Comparison of ENCODE assay signal across 10 cellular contexts in the genomic region with DNA sequence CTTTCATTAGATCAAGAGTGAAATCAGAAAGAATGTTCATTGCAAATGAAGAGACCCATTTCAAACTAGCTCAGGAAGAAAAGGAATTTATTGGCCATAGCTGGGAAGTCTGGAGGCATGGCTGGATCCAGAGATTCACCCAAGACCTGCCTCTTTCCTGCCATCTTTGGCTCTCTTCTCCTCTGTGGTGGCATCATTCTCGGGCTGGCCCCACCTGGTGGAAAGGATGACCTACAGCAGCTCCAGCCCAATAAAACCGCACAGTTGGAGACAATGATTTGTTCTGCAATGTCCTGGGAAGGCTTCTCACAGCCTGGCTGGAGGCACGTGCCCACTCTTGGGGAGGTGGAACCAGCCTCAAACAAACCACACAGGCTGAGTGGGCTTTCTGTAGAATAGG. TPM values are rescaled to one million over a fixed set of nuclear protein-coding genes. Genes with fewer than 3 reads are reported as not detected.
A peak's percentile ranks its signal among the peaks of the same experiment; 100 is the strongest.
DNase-seq lines count a peak whose midpoint lies in the region; ATAC-seq, FAIRE-seq and TF ChIP-seq lines count a peak whose summit lies in the region.
"Had no signal": no experiment of that assay in that cellular context is flagged by ENCODE, and none has a peak within 500 bp of the region (broad histone marks: within the 10 kb centered on the region; RNA-seq: fewer than 3 reads in every experiment).

No MANE protein-coding gene starts in this region.

- peaks cover 0 to 8% of the 10 kb centered on the region in 2 donors for H3K9me3 Mint-ChIP-seq in stimulated activated naive B cell treated with anti-CD40 and anti-IgM and Interleukin-4, amounts not matched to agents 10 μg/mL and 1 μg/mL and 100 μg/mL, for 72 hours

- TF ChIP-seq RAD21 in GM12878 (IDR thresholded peaks at IDR 0.05; ENCODE audit: insufficient read depth, low read depth, low read length) = no peak

- SMC1A ChIA-PET in GM12878 (lab: Charles Lee; ENCODE audit: uncharacterized antibody, unreplicated experiment) = interaction anchor here (1.1 kb wide), 1 partner anchor 66 kb away, joined by 3 read pairs; no protein-coding TSS in a partner anchor

- no peaks in the 10 kb centered on the region for H3K27me3 ChIP-seq in GM12878 (replicated peaks in 1 of 2; ENCODE audit: control insufficient read depth in 2 of 2, insufficient read depth in 2 of 2, low read length in 1 of 2)

- no peak overlapping the region for H3K4me3 Mint-ChIP-seq in stimulated activated naive B cell treated with anti-CD40 and anti-IgM and Interleukin-4, amounts not matched to agents 10 μg/mL and 1 μg/mL and 100 μg/mL, for 72 hours
- H3K4me3 Mint-ChIP-seq: CD4-positive, alpha-beta memory T cell; naive B cell had no signal

- H4K20me1 ChIP-seq in GM12878 (ENCODE audit: control insufficient read depth, insufficient read depth) = no peaks in the 10 kb centered on the region

- WGBS in GM12878 (ENCODE audit: insufficient coverage, insufficient replicate concordance, low lambda C conversion rate, missing lambda C conversion rate) = 23% methylated on average over 3 of the region's 3 CpGs

- peak overlapping the region; percentile 29; the same call in 1 of the 2 replicates for H2AFZ ChIP-seq in GM12878 (ENCODE audit: control insufficient read depth, low read depth, low read length)

- no peaks in the 10 kb centered on the region for H3K36me3 ChIP-seq in GM12878 (ENCODE audit: control insufficient read depth in 2 of 2, insufficient read depth in 2 of 2, low read length in 1 of 2)

- TF ChIP-seq POLR2A in GM12878 (IDR thresholded peaks at IDR 0.05; ENCODE audit: low read depth, low read length) = no peak

- H3K9me3 ChIP-seq in GM12878 (replicated peaks; ENCODE audit: control insufficient read depth, insufficient read depth, low read length) = no peaks in the 10 kb centered on the region

- H3K4me1 Mint-ChIP-seq in stimulated activated naive B cell treated with anti-CD40 and anti-IgM and Interleukin-4, amounts not matched to agents 10 μg/mL and 1 μg/mL and 100 μg/mL, for 72 hours = no peaks in the 10 kb centered on the region
- H3K4me1 Mint-ChIP-seq: CD4-positive, alpha-beta memory T cell; naive B cell had no signal

- intact Hi-C loops in GM12878 (cut with micrococcal nuclease; ENCODE audit: unreplicated experiment) = loop anchor here (5.0 kb wide), 2 partner anchors 626 to 1236 kb away; a partner anchor contains a TSS

- no peak for FAIRE-seq in GM12878 (lab: Jason Lieb, UNC)

- H3K9ac ChIP-seq in GM12878 (ENCODE audit: control insufficient read depth, insufficient read depth, low read length) = no peak overlapping the region

- H3K79me2 ChIP-seq in GM12878 (ENCODE audit: control insufficient read depth, insufficient read depth, low read length) = no peaks in the 10 kb centered on the region

- H3K4me3 ChIP-seq in GM12878 = no peak overlapping the region

- RAD21 ChIA-PET in GM12878 (lab: Charles Lee; ENCODE audit: unreplicated experiment) = no interaction called here

- H3K4me2 ChIP-seq in GM12878 (ENCODE audit: control insufficient read depth, insufficient read depth) = no peak overlapping the region

- ATAC-seq in GM12878 (peak; percentile 72), HG02970 (IDR thresholded peaks at IDR 0.05; ENCODE audit: low FRiP score, unreplicated experiment) (no peak)
- peak; percentile 48 to 50 for ATAC-seq in stimulated activated naive B cell treated with anti-CD40 and anti-IgM and Interleukin-4, amounts not matched to agents 10 μg/mL and 1 μg/mL and 100 μg/mL, for 72 hours (replicated peaks)

- no peak overlapping the region for H3K27ac ChIP-seq in GM12878 (ENCODE audit: control insufficient read depth, insufficient read depth)

- TF ChIP-seq CTCF in LNCAP (IDR thresholded peaks at IDR 0.05) = peak; percentile 35
- peak; percentile 10 to 18 (median 10); a peak in 2 of 6 replicates for TF ChIP-seq CTCF in GM12878 (IDR thresholded peaks at IDR 0.05 in 2 of 3, conservative IDR thresholded peaks at IDR 0.05 in 1 of 3; ENCODE audit: control insufficient read depth in 2 of 3, extremely low read depth in 1 of 3, insufficient read depth in 1 of 3, low read depth in 3 of 3, low read length in 3 of 3)

- CTCF ChIA-PET in GM12878 (lab: Yijun Ruan, JAX) = interaction anchor here (1.0 to 2.2 kb wide), 8 partner anchors 9 to 629 kb away, joined by 3 to 10 read pairs (median 5); no protein-coding TSS in a partner anchor

- POLR2A ChIA-PET in GM12878 (lab: Charles Lee) = no interaction called here

- no peaks in the 10 kb centered on the region for H3K4me1 ChIP-seq in GM12878 (ENCODE audit: control insufficient read depth, insufficient read depth, low read length)

- peak; percentile 31 for DNase-seq in activated CD4-positive, alpha-beta T cell treated with anti-CD3 and anti-CD28 coated beads for 48 hours
- DNase-seq in activated CD4-positive, alpha-beta T cell treated with anti-CD3 and anti-CD28 coated beads for 4 hours = no peak
- DNase-seq in GM12878 (ENCODE audit: low read depth, low spot score) (no peak), cerebellar nuclear complex (lab: John Stamatoyannopoulos, UW) (no peak), SIG-M5 (lab: John Stamatoyannopoulos, UW) (no peak)
- DNase-seq in stimulated activated naive B cell treated with anti-CD40 and anti-IgM and Interleukin-4, amounts not matched to agents 10 μg/mL and 1 μg/mL and 100 μg/mL, for 72 hours = no peak
- DNase-seq: CD4-positive, alpha-beta memory T cell; naive B cell had no signal

- in situ Hi-C loops in GM12878 (cut with MboI) = loop anchor here (10.0 kb wide), 2 partner anchors 1144 to 1234 kb away; no protein-coding TSS in a partner anchor

- BruUV-seq in GM12878 (replicated peaks; lab: Mats Ljungman, UMichigan) = no TSS peak

- TF ChIP-seq EP300 in GM12878 (IDR thresholded peaks at IDR 0.05; ENCODE audit: borderline replicate concordance in 1 of 2, control insufficient read depth in 1 of 2, low read depth in 2 of 2, low read length in 2 of 2) = no peak

- H3K36me3 Mint-ChIP-seq in stimulated activated naive B cell treated with anti-CD40 and anti-IgM and Interleukin-4, amounts not matched to agents 10 μg/mL and 1 μg/mL and 100 μg/mL, for 72 hours = no peaks in the 10 kb centered on the region
- H3K36me3 Mint-ChIP-seq: CD4-positive, alpha-beta memory T cell; naive B cell had no signal

- no peak overlapping the region for H3K27ac Mint-ChIP-seq in stimulated activated naive B cell treated with anti-CD40 and anti-IgM and Interleukin-4, amounts not matched to agents 10 μg/mL and 1 μg/mL and 100 μg/mL, for 72 hours
- H3K27ac Mint-ChIP-seq: CD4-positive, alpha-beta memory T cell had no signal

- H3K27me3 Mint-ChIP-seq in stimulated activated naive B cell treated with anti-CD40 and anti-IgM and Interleukin-4, amounts not matched to agents 10 μg/mL and 1 μg/mL and 100 μg/mL, for 72 hours = peaks cover 10 to 13% of the 10 kb centered on the region in 2 donors

TF ChIP-seq in GM12878, 131 proteins besides CTCF, POLR2A, EP300 and RAD21:
- TF ChIP-seq YY1 (IDR thresholded peaks at IDR 0.05; ENCODE audit: low read depth, low read length) (0 out of 2 replicates have a peak, but pooled peaks have one; percentile 38), RCOR1 (conservative IDR thresholded peaks at IDR 0.05; ENCODE audit: low read depth, low read length) (no peak)

RNA-seq across cellular contexts. Expression of a gene that starts 18.1 kb away (rescaled TPM):
- total RNA-seq in GM12878 (2013; cell fraction: nucleolus; rRNA removed) = 1.0 and 2.1 TPM in 2 replicates
- total RNA-seq in GM12878 (2014; rRNA removed) (0.62 and 0.82 TPM in 2 replicates), GM12878 (2014; rRNA removed; fragmentation: Illumina TruSeq; extraction: Trizol) (0.46 and 0.58 TPM in 2 replicates), GM12878 (2021) (0.66 and 0.74 TPM in 2 replicates)
- not detected for polyA plus RNA-seq in GM12878 (2011; ENCODE audit: low read depth)
- polyA plus RNA-seq in GM12878 (2011; rRNA removed) (2.0 and 3.1 TPM in 2 replicates), GM12878 (2014; fragmentation: Illumina TruSeq; extraction: Trizol) (0.46 and 0.72 TPM in 2 replicates), GM12878 (2014; fragmentation: Nextera tagmentation; extraction: Ambion mirVana) (under 1 TPM; 0.08 to 0.26 TPM), GM12878 (2014; rRNA removed) (0.32 and 1.5 TPM in 2 replicates), GM12878 (2016; fragmentation: Nextera tagmentation; extraction: Ambion mirVana) (under 1 TPM; 0.04 to 0.29 TPM)
- 2.4 TPM in 2 replicates for polyA plus RNA-seq in GM12878 (2011; cell fraction: cytosol; rRNA removed)
- polyA plus RNA-seq in GM12878 (2011; cell fraction: nucleus; rRNA removed) = 2.0 TPM in 2 replicates
- 0.07 TPM in 1 of 2 replicates, not detected in the other for polyA plus RNA-seq in GM12878 (2012)
- polyA minus RNA-seq in GM12878 (2011; rRNA and poly(A)+ RNA removed) = 1.2 and 1.6 TPM in 2 replicates
- 1.5 and 2.3 TPM in 2 replicates for polyA minus RNA-seq in GM12878 (2011; cell fraction: cytosol; rRNA and poly(A)+ RNA removed)
- polyA minus RNA-seq in GM12878 (2011; cell fraction: nucleus; rRNA and poly(A)+ RNA removed) = 0.85 and 0.96 TPM in 2 replicates
- total RNA-seq: CD4-positive, alpha-beta memory T cell had no signal
- polyA plus RNA-seq: CD4-positive, alpha-beta memory T cell had no signal
